In genomic region chr17:33118391-33118790, GRCh38 we compare ENCODE assay signal across 18 cellular contexts.
DNase-seq lines count a peak whose midpoint lies in the region; ATAC-seq, FAIRE-seq and TF ChIP-seq lines count a peak whose summit lies in the region.
"Had no signal": no experiment of that assay in that cellular context is flagged by ENCODE, and none has a peak within 500 bp of the region (broad histone marks: within the 10 kb centered on the region; RNA-seq: fewer than 3 reads in every experiment).

No MANE protein-coding gene starts in this region.

- no peak for TF ChIP-seq CTCF in K562 (IDR thresholded peaks at IDR 0.05 in 2 of 3, conservative IDR thresholded peaks at IDR 0.05 in 1 of 3; ENCODE audit: insufficient read depth in 2 of 3, low read depth in 1 of 3, low read length in 3 of 3)

- no peak overlapping the region for H3K4me2 ChIP-seq in K562 (ENCODE audit: insufficient read depth, low read length)
- H3K4me2 ChIP-seq: A549; BLaER1 treated with 17β-estradiol and CSF1 and Interleukin-3, amounts not matched to agents 10 nM and 100 nM had no signal

- H3K9me1 ChIP-seq in K562 (ENCODE audit: control insufficient read depth, insufficient read depth, low read length) = no peaks in the 10 kb centered on the region

- WGBS in K562 (ENCODE audit: insufficient coverage, low coverage, missing lambda C conversion rate) = 0% methylated on average over 4 of the region's 4 CpGs

- in situ Hi-C loops in K562 (cut with MboI) = no loop called here

- H2AFZ ChIP-seq in K562 (ENCODE audit: low read depth, low read length) = no peak overlapping the region

- POLR2A ChIA-PET in K562 (lab: Yijun Ruan, JAX) = interaction anchor here (1.0 kb wide), 1 partner anchor 187 kb away, joined by 3 read pairs; no protein-coding TSS in a partner anchor

- FAIRE-seq in K562 (lab: Jason Lieb, UNC) = no peak
- FAIRE-seq: A549, D721Med, G401.6, GM12891 had no signal

- no peaks in the 10 kb centered on the region; the same call in 1 of the 2 replicates for H4K20me1 ChIP-seq in K562 (replicated peaks; ENCODE audit: control insufficient read depth, insufficient read depth, low read length)
- H4K20me1 ChIP-seq: BLaER1 treated with 17β-estradiol and CSF1 and Interleukin-3, amounts not matched to agents 10 nM and 100 nM had no signal

- H3K4me1 ChIP-seq in K562 (replicated peaks in 1 of 2; ENCODE audit: control insufficient read depth in 2 of 2, insufficient read depth in 2 of 2, low read length in 2 of 2) = no peaks in the 10 kb centered on the region
- H3K4me1 ChIP-seq: Caco-2 had no signal

- no peak for TF ChIP-seq POLR2A in K562 (conservative IDR thresholded peaks at IDR 0.05)

- intact Hi-C loops in K562 (cut with micrococcal nuclease) = no loop called here

- CTCF ChIA-PET in K562 (lab: Yijun Ruan, JAX; ENCODE audit: low intra/inter-chr PET ratio) = no interaction called here

- no peaks in the 10 kb centered on the region for H3K9me3 ChIP-seq in K562 (replicated peaks; ENCODE audit: control insufficient read depth, insufficient read depth, low read depth, low read length)
- H3K9me3 ChIP-seq: A549; BLaER1 treated with 17β-estradiol and CSF1 and Interleukin-3, amounts not matched to agents 10 nM and 100 nM; Caco-2 had no signal

- H3K27me3 ChIP-seq in K562 (ENCODE audit: control insufficient read depth in 2 of 2, insufficient read depth in 2 of 2, low read length in 2 of 2) = peaks cover under 1 to 32% of the 10 kb centered on the region in 2 experiments; a peak in 3 of 5 replicates
- H3K27me3 ChIP-seq: BLaER1 treated with 17β-estradiol and CSF1 and Interleukin-3, amounts not matched to agents 10 nM and 100 nM had no signal

- TF ChIP-seq EP300 in K562 (IDR thresholded peaks at IDR 0.05; ENCODE audit: low read length) = no peak

- no peak overlapping the region for H3K4me3 ChIP-seq in K562
- H3K4me3 ChIP-seq: A549; BLaER1 treated with 17β-estradiol and CSF1 and Interleukin-3, amounts not matched to agents 10 nM and 100 nM had no signal

- no peaks in the 10 kb centered on the region for H3K36me3 ChIP-seq in K562 (ENCODE audit: control insufficient read depth, insufficient read depth, low read length)
- H3K36me3 ChIP-seq: BLaER1 treated with 17β-estradiol and CSF1 and Interleukin-3, amounts not matched to agents 10 nM and 100 nM had no signal

- no peak overlapping the region for H3K27ac ChIP-seq in K562 (ENCODE audit: extremely low read depth, low read depth, low read length)
- H3K27ac ChIP-seq: 22Rv1; BLaER1 treated with 17β-estradiol and CSF1 and Interleukin-3, amounts not matched to agents 10 nM and 100 nM; C4-2B had no signal

- BruUV-seq in K562 (replicated peaks; lab: Mats Ljungman, UMichigan) = no TSS peak

- ATAC-seq in K562 = no peak
- no peak for ATAC-seq in GM18909 (IDR thresholded peaks at IDR 0.05; ENCODE audit: poor library complexity, unreplicated experiment)
- ATAC-seq: A549; CD8-positive, alpha-beta T cell had no signal

- TF ChIP-seq RAD21 in K562 (CRISPR knock-in tag; conservative IDR thresholded peaks at IDR 0.05 in 1 of 2, IDR thresholded peaks at IDR 0.05 in 1 of 2) = no peak

- H3K79me2 ChIP-seq in K562 (ENCODE audit: control insufficient read depth, insufficient read depth, low read length) = no peaks in the 10 kb centered on the region

- DNase-seq in DMS79 treated with DMSO at 0.1 percent for 48 hours (lab: John Stamatoyannopoulos, UW) = peak; percentile 62
- DNase-seq in DMS79 (lab: John Stamatoyannopoulos, UW) = no peak
- DNase-seq in K562 (ENCODE audit: extremely low read depth in 1 of 4, low spot score in 3 of 4) = no peak
- DNase-seq in putamen (ENCODE audit: low spot score) = peak; percentile 10
- DNase-seq: AML-193; Caco-2; Calu3; CD4-positive, alpha-beta T cell; CD8-positive, alpha-beta T cell; GF-D8 had no signal

- H3K9ac ChIP-seq in K562 (ENCODE audit: insufficient read depth in 1 of 2, low read depth in 2 of 2, low read length in 2 of 2) = no peak overlapping the region
- H3K9ac ChIP-seq: BLaER1 treated with 17β-estradiol and CSF1 and Interleukin-3, amounts not matched to agents 10 nM and 100 nM had no signal

TF ChIP-seq in K562, 482 proteins besides CTCF, POLR2A, EP300 and RAD21:
- TF ChIP-seq RBM25 (IDR thresholded peaks at IDR 0.05; ENCODE audit: low read depth, low read length, severe bottlenecking) = peak; percentile 46
- TF ChIP-seq SMARCA4 (IDR thresholded peaks at IDR 0.05) = no peak

Comparison
In these comparisons a context has a peak if more than half of its experiments do, and no peak if none do; other contexts are left out.
1. DNase-seq: peak in DMS79 treated with DMSO at 0.1 percent for 48 hours (single experiment) and putamen (single experiment); none in DMS79 (single experiment) and K562 (0 of 4).